ENCODE assay signal across 16 cellular contexts in the genomic region with DNA sequence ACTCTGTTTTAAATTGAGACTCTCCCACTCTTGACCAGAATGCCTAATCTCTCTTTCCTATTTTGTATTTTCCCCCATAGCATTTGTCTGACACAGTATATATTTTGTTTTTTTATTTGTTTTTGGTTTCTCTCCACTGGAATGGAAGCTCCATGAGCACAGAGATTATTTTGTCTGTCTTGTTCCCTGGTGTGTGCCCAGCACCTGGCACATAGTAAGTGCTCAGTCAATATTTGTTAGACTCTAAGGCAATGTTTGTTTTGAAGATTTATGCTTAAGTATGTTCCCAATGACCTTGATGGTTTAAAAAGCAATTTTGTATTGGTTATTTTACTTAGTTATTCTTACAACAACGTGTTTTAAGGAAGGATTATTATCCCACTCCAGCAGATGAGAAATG.
DNase-seq lines count a peak whose midpoint lies in the region; ATAC-seq and TF ChIP-seq lines count a peak whose summit lies in the region.
"Had no signal": no experiment of that assay in that cellular context is flagged by ENCODE, and none has a peak within 500 bp of the region (broad histone marks: within the 10 kb centered on the region; RNA-seq: fewer than 3 reads in every experiment).

No MANE protein-coding gene starts in this region.

- no peak for TF ChIP-seq CTCF in C4-2B (conservative IDR thresholded peaks at IDR 0.05)
- TF ChIP-seq CTCF in LNCaP clone FGC (IDR thresholded peaks at IDR 0.05; ENCODE audit: control insufficient read depth, extremely low read depth, insufficient read depth): no peak
- no peak for TF ChIP-seq CTCF in VCaP (conservative IDR thresholded peaks at IDR 0.05)

- H3K27ac ChIP-seq in C4-2B: peak overlapping the region; percentile 54; the same call in 1 of the 2 replicates
- H3K27ac ChIP-seq in VCaP: peak overlapping the region; percentile 76
- H3K27ac ChIP-seq: BLaER1 had no signal

- DNase-seq in NCI-H748 (lab: John Stamatoyannopoulos, UW; ENCODE audit: unreplicated experiment) (peak; percentile 25), NCI-H748 treated with DMSO at 0.1 percent for 48 hours (lab: John Stamatoyannopoulos, UW) (no peak), LNCaP clone FGC (ENCODE audit: low read depth) (peak; percentile 14), NCI-H2107 (lab: John Stamatoyannopoulos, UW) (no peak)
- DNase-seq in stimulated activated CD4-positive, alpha-beta T cell treated with anti-CD3 and anti-CD28 coated beads, Interleukin-4, amount 100 ng/mL, for 24 hours: no peak
- DNase-seq: 8988T; Calu3; CD8-positive, alpha-beta T cell; GOT3; H7; HFFc6 had no signal

- H3K4me3 ChIP-seq in LNCaP clone FGC (ENCODE audit: low read depth, low read length): no peak overlapping the region
- H3K4me3 ChIP-seq: BLaER1 had no signal

- ATAC-seq in HG03139 (IDR thresholded peaks at IDR 0.05; ENCODE audit: unreplicated experiment): no peak
- ATAC-seq: CD8-positive, alpha-beta T cell; HCT116 had no signal

Comparison
In these comparisons a context has a peak if more than half of its experiments do, and no peak if none do; other contexts are left out.
1. DNase-seq: peak in NCI-H748 (single experiment) and LNCaP clone FGC (single experiment); none in NCI-H748 treated with DMSO at 0.1 percent for 48 hours (single experiment), NCI-H2107 (single experiment) and stimulated activated CD4-positive, alpha-beta T cell treated with anti-CD3 and anti-CD28 coated beads, Interleukin-4, amount 100 ng/mL, for 24 hours (single experiment).